ENCODE assay signal across 1 cellular context in genomic region chr16:77599793-77600415, GRCh38.
TF ChIP-seq lines count a peak whose summit lies in the region.

No MANE protein-coding gene starts in this region.

TF ChIP-seq in HepG2, 621 proteins besides CTCF, POLR2A, EP300 and RAD21 (continued from another document):
- TF ChIP-seq CSRNP1 (CRISPR knock-in tag; IDR thresholded peaks at IDR 0.05) (no peak), ZNF547 (CRISPR knock-in tag; IDR thresholded peaks at IDR 0.05) (no peak), ERF (CRISPR knock-in tag; IDR thresholded peaks at IDR 0.05) (no peak), ZMYM2 (CRISPR knock-in tag; IDR thresholded peaks at IDR 0.05) (no peak), NFATC3 (CRISPR knock-in tag; IDR thresholded peaks at IDR 0.05) (no peak)
TF ChIP-seq in HepG2: peak in this region for 3.
